ENCODE assay signal across 8 cellular contexts in the genomic region with DNA sequence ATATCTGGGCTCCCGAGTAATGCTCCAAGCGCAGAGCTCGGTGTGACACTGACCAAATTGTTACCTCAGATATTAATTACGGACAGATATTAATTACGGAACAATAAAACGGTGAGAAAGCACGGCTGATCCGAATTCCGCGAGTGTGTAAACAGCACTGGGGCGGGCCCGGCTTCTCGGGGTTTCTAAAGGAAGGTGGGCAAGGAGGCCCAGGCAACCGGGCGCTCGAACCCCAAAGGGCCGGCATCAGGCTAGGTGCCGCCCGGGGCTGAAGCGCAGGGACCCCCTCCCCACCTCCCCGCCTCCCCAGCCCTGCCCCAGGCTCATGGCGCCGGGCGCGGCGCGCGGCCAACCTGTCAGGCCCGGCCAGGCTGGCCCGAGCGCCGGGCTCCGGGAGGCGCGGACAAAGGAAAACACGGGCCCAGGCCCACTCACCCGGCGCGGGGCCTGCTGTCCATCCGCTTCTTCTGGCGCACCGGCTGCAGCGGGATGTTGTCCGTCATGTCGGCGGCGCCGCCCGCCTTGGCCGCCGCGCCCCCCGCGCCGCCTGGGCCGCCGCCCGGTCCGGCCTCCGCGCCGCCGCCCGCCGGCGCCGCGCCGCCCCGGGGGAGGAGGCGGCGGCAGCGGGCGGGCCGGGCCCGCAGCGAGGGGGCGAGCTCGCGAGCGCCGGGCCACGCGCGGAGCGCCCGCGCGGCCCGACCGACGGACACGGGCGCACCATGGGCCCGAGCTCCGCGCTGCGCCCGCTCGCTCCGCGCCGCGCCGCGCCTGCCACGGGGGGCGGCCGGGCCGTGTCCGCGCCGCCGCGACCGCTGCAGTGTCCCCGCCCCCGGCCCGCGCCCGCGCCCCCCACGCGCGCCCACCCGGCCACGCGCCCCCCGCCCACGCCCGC. TPM values are rescaled to one million over a fixed set of nuclear protein-coding genes. Genes with fewer than 3 reads are reported as not detected.
DNase-seq lines count a peak whose midpoint lies in the region; ATAC-seq and TF ChIP-seq lines count a peak whose summit lies in the region.

A gene with protein sequence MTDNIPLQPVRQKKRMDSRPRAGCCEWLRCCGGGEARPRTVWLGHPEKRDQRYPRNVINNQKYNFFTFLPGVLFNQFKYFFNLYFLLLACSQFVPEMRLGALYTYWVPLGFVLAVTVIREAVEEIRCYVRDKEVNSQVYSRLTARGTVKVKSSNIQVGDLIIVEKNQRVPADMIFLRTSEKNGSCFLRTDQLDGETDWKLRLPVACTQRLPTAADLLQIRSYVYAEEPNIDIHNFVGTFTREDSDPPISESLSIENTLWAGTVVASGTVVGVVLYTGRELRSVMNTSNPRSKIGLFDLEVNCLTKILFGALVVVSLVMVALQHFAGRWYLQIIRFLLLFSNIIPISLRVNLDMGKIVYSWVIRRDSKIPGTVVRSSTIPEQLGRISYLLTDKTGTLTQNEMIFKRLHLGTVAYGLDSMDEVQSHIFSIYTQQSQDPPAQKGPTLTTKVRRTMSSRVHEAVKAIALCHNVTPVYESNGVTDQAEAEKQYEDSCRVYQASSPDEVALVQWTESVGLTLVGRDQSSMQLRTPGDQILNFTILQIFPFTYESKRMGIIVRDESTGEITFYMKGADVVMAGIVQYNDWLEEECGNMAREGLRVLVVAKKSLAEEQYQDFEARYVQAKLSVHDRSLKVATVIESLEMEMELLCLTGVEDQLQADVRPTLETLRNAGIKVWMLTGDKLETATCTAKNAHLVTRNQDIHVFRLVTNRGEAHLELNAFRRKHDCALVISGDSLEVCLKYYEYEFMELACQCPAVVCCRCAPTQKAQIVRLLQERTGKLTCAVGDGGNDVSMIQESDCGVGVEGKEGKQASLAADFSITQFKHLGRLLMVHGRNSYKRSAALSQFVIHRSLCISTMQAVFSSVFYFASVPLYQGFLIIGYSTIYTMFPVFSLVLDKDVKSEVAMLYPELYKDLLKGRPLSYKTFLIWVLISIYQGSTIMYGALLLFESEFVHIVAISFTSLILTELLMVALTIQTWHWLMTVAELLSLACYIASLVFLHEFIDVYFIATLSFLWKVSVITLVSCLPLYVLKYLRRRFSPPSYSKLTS (minus strand): TSS at position 524 of the 892 bp plus-strand sequence. CDS start 21 bp downstream, at position 503.

- peaks cover 8% of the 10 kb centered on the region for H3K4me1 Mint-ChIP-seq in activated CD4-positive, alpha-beta T cell treated with anti-CD3 and anti-CD28 coated beads for 36 hours
- peaks cover 10% of the 10 kb centered on the region for H3K4me1 Mint-ChIP-seq in activated B cell treated with CpG ODN at 0.5 μM for 24 hours
- H3K4me1 Mint-ChIP-seq in nephron progenitor cell, result peaks cover 17% of the 10 kb centered on the region

- no peak for TF ChIP-seq CTCF in activated B cell treated with CpG ODN at 0.5 μM for 24 hours (IDR thresholded peaks at IDR 0.05)
- no peak for TF ChIP-seq CTCF in foreskin fibroblast (IDR thresholded peaks at IDR 0.05; ENCODE audit: low read depth, low read length)
- no peak for TF ChIP-seq CTCF in nephron progenitor cell (IDR thresholded peaks at IDR 0.05)

- peaks cover 29% of the 10 kb centered on the region for H3K27me3 Mint-ChIP-seq in activated CD4-positive, alpha-beta T cell treated with anti-CD3 and anti-CD28 coated beads for 36 hours
- H3K27me3 Mint-ChIP-seq in activated B cell treated with CpG ODN at 0.5 μM for 24 hours, result peaks cover 27% of the 10 kb centered on the region
- H3K27me3 Mint-ChIP-seq in nephron progenitor cell (ENCODE audit: low read depth, poor library complexity), result peaks cover 4% of the 10 kb centered on the region

- peak within 1 kb of the TSS; percentile 82 to 92 for H3K4me3 ChIP-seq in foreskin fibroblast (ENCODE audit: low read depth in 1 of 2, low read length in 2 of 2)

- ATAC-seq in activated CD4-positive, alpha-beta T cell treated with anti-CD3 and anti-CD28 coated beads for 36 hours, result no peak
- ATAC-seq in activated B cell treated with CpG ODN at 0.5 μM for 24 hours (ENCODE audit: low read depth) (no peak), GM21529 (IDR thresholded peaks at IDR 0.05; ENCODE audit: unreplicated experiment) (no peak)

- peak within 1 kb of the TSS; percentile 48 for H3K4me3 Mint-ChIP-seq in activated CD4-positive, alpha-beta T cell treated with anti-CD3 and anti-CD28 coated beads for 36 hours
- H3K4me3 Mint-ChIP-seq in activated B cell treated with CpG ODN at 0.5 μM for 24 hours (peak within 1 kb of the TSS; percentile 68), nephron progenitor cell (peak within 1 kb of the TSS; percentile 91)

- H3K9me3 Mint-ChIP-seq in activated CD4-positive, alpha-beta T cell treated with anti-CD3 and anti-CD28 coated beads for 36 hours (ENCODE audit: low read depth), result no peaks in the 10 kb centered on the region
- H3K9me3 Mint-ChIP-seq in activated B cell treated with CpG ODN at 0.5 μM for 24 hours, result no peaks in the 10 kb centered on the region
- H3K9me3 Mint-ChIP-seq in nephron progenitor cell, result peaks cover 5% of the 10 kb centered on the region

- peak within 1 kb of the TSS; percentile 20 for H3K27ac Mint-ChIP-seq in activated CD4-positive, alpha-beta T cell treated with anti-CD3 and anti-CD28 coated beads for 36 hours
- H3K27ac Mint-ChIP-seq in activated B cell treated with CpG ODN at 0.5 μM for 24 hours (no peak within 1 kb of the TSS), nephron progenitor cell (peak within 1 kb of the TSS; percentile 32)

- POLR2A ChIA-PET in activated CD4-positive, alpha-beta T cell treated with anti-CD3 and anti-CD28 coated beads for 36 hours (lab: Charles Lee), result no interaction called here
- POLR2A ChIA-PET in activated B cell treated with CpG ODN at 0.5 μM for 24 hours (lab: Charles Lee), result no interaction called here

- peak; percentile 9 for DNase-seq in activated CD4-positive, alpha-beta T cell treated with anti-CD3 and anti-CD28 coated beads for 36 hours
- DNase-seq in activated CD4-positive, alpha-beta T cell treated with anti-CD3 and anti-CD28 coated beads for 1 hour, result no peak
- DNase-seq in activated B cell treated with CpG ODN at 0.5 μM for 24 hours (no peak), foreskin fibroblast (peak in 1 of 2 donors; percentile 61), nephron progenitor cell (peak; percentile 61), HPDE6-E6E7 (ENCODE audit: extremely low spot score) (no peak), NCI-H2107 treated with DMSO at 0.1 percent for 48 hours (lab: John Stamatoyannopoulos, UW; ENCODE audit: unreplicated experiment) (no peak)

- no peaks in the 10 kb centered on the region for H3K36me3 Mint-ChIP-seq in activated CD4-positive, alpha-beta T cell treated with anti-CD3 and anti-CD28 coated beads for 36 hours (ENCODE audit: low read depth)
- H3K36me3 Mint-ChIP-seq in activated B cell treated with CpG ODN at 0.5 μM for 24 hours (ENCODE audit: low read depth) (no peaks in the 10 kb centered on the region), nephron progenitor cell (ENCODE audit: low read depth) (peaks cover 13% of the 10 kb centered on the region)

- intact Hi-C loops in activated CD4-positive, alpha-beta T cell treated with anti-CD3 and anti-CD28 coated beads for 36 hours (cut with DNase I, micrococcal nuclease), result loop anchor here in 1 of 2 experiments (2.0 to 5.0 kb wide), 2 partner anchors 33 to 46 kb away; no protein-coding TSS in a partner anchor
- intact Hi-C loops in activated B cell treated with CpG ODN at 0.5 μM for 24 hours (cut with micrococcal nuclease), result no loop called here

- CTCF ChIA-PET in activated CD4-positive, alpha-beta T cell treated with anti-CD3 and anti-CD28 coated beads for 36 hours (lab: Charles Lee), result interaction anchor here (0.6 kb wide), 1 partner anchor 263 kb away, joined by 4 read pairs; no protein-coding TSS in a partner anchor
- CTCF ChIA-PET in activated B cell treated with CpG ODN at 0.5 μM for 24 hours (lab: Charles Lee), result no interaction called here

RNA-seq across cellular contexts. Expression of the gene that starts here (rescaled TPM):
- 1 to 10 TPM; 2.2 to 2.7 TPM for total RNA-seq in activated CD4-positive, alpha-beta T cell treated with anti-CD3 and anti-CD28 coated beads for 36 hours
- 0.07 TPM in 2 replicates for total RNA-seq in activated B cell treated with CpG ODN at 0.5 μM for 24 hours

Comparison
In these comparisons a context has a peak if more than half of its experiments do, and no peak if none do; other contexts are left out.
1. DNase-seq: peak in activated CD4-positive, alpha-beta T cell treated with anti-CD3 and anti-CD28 coated beads for 36 hours (single experiment) and nephron progenitor cell (single experiment); none in activated CD4-positive, alpha-beta T cell treated with anti-CD3 and anti-CD28 coated beads for 1 hour (single experiment), activated B cell treated with CpG ODN at 0.5 μM for 24 hours (single experiment), HPDE6-E6E7 (single experiment) and NCI-H2107 treated with DMSO at 0.1 percent for 48 hours (single experiment).
2. Peak in every context shown above with its lines, with median percentiles within 50 percentile points of each other: H3K4me3 Mint-ChIP-seq.